25 cellular contexts compared by ENCODE assay signal in genomic region chr17:60594747-60595146, GRCh38. TPM values are rescaled to one million over a fixed set of nuclear protein-coding genes. Genes with fewer than 3 reads are reported as not detected.
DNase-seq lines count a peak whose midpoint lies in the region; ATAC-seq and TF ChIP-seq lines count a peak whose summit lies in the region.
"Had no signal": no experiment of that assay in that cellular context is flagged by ENCODE, and none has a peak within 500 bp of the region (broad histone marks: within the 10 kb centered on the region; RNA-seq: fewer than 3 reads in every experiment).

No MANE protein-coding gene starts in this region.

- peaks cover 6% of the 10 kb centered on the region for H3K27me3 Mint-ChIP-seq in glutamatergic neuron (ENCODE audit: unreplicated experiment)
- peaks cover 9% of the 10 kb centered on the region for H3K27me3 Mint-ChIP-seq in activated T-helper 1 cell treated with anti-CD3 and anti-CD28 coated beads, Interleukin-12 subunit alpha, Interleukin-12 subunit beta, Interleukin-2, Interleukin-4 antibody, amounts not matched to agents 30 ng/mL and 10 ng/mL and 1 ng/mL, durations not matched to agents 14 hours and 24 hours and 36 hours (ENCODE audit: insufficient read depth)
- H3K27me3 Mint-ChIP-seq: effector memory CD8-positive, alpha-beta T cell; natural killer cell treated with Interleukin-12 subunit alpha and Interleukin-12 subunit beta and Interleukin-15 and Interleukin-18, amount 100 ng/mL, for 72 hours had no signal

- no peaks in the 10 kb centered on the region for H3K36me3 Mint-ChIP-seq in glutamatergic neuron (ENCODE audit: unreplicated experiment)
- H3K36me3 Mint-ChIP-seq in activated T-helper 1 cell treated with anti-CD3 and anti-CD28 coated beads, Interleukin-12 subunit alpha, Interleukin-12 subunit beta, Interleukin-2, Interleukin-4 antibody, amounts not matched to agents 30 ng/mL and 10 ng/mL and 1 ng/mL, durations not matched to agents 14 hours and 24 hours and 36 hours (ENCODE audit: low read depth) = no peaks in the 10 kb centered on the region
- H3K36me3 Mint-ChIP-seq in activated naive CD4-positive, alpha-beta T cell treated with anti-CD3 and anti-CD28 coated beads, Interleukin-2, amount 50 U/mL, for 72 hours = peaks cover 1 to 3% of the 10 kb centered on the region in 2 donors
- H3K36me3 Mint-ChIP-seq: natural killer cell treated with Interleukin-12 subunit alpha and Interleukin-12 subunit beta and Interleukin-15 and Interleukin-18, amount 100 ng/mL, for 72 hours had no signal

- peak overlapping the region; percentile 78 for H3K27ac Mint-ChIP-seq in glutamatergic neuron (ENCODE audit: unreplicated experiment)
- H3K27ac Mint-ChIP-seq in activated T-helper 1 cell treated with anti-CD3 and anti-CD28 coated beads, Interleukin-12 subunit alpha, Interleukin-12 subunit beta, Interleukin-2, Interleukin-4 antibody, amounts not matched to agents 30 ng/mL and 10 ng/mL and 1 ng/mL, durations not matched to agents 14 hours and 24 hours and 36 hours = no peak overlapping the region
- no peak overlapping the region for H3K27ac Mint-ChIP-seq in activated naive CD4-positive, alpha-beta T cell treated with anti-CD3 and anti-CD28 coated beads, Interleukin-2, amount 50 U/mL, for 72 hours
- H3K27ac Mint-ChIP-seq: effector memory CD8-positive, alpha-beta T cell; natural killer cell treated with Interleukin-12 subunit alpha and Interleukin-12 subunit beta and Interleukin-15 and Interleukin-18, amount 100 ng/mL, for 72 hours; stimulated activated naive CD8-positive, alpha-beta T cell treated with anti-CD3 and anti-CD28 coated beads, Interleukin-15, amount 100 ng/mL, for 72 hours had no signal

- H3K9me3 Mint-ChIP-seq in glutamatergic neuron (ENCODE audit: unreplicated experiment) = peaks cover 4% of the 10 kb centered on the region
- H3K9me3 Mint-ChIP-seq in activated T-helper 1 cell treated with anti-CD3 and anti-CD28 coated beads, Interleukin-12 subunit alpha, Interleukin-12 subunit beta, Interleukin-2, Interleukin-4 antibody, amounts not matched to agents 30 ng/mL and 10 ng/mL and 1 ng/mL, durations not matched to agents 14 hours and 24 hours and 36 hours = no peaks in the 10 kb centered on the region
- H3K9me3 Mint-ChIP-seq in activated naive CD4-positive, alpha-beta T cell treated with anti-CD3 and anti-CD28 coated beads, Interleukin-2, amount 50 U/mL, for 72 hours = no peaks in the 10 kb centered on the region
- H3K9me3 Mint-ChIP-seq: effector memory CD8-positive, alpha-beta T cell; natural killer cell treated with Interleukin-12 subunit alpha and Interleukin-12 subunit beta and Interleukin-15 and Interleukin-18, amount 100 ng/mL, for 72 hours; stimulated activated naive CD8-positive, alpha-beta T cell treated with anti-CD3 and anti-CD28 coated beads, Interleukin-15, amount 100 ng/mL, for 72 hours had no signal

- no peak for ATAC-seq in GM21825 (IDR thresholded peaks at IDR 0.05; ENCODE audit: unreplicated experiment)
- ATAC-seq in activated naive CD4-positive, alpha-beta T cell treated with anti-CD3 and anti-CD28 coated beads, Interleukin-2, amount 50 U/mL, for 72 hours = no peak
- ATAC-seq: A549; activated CD4-positive, CD25-positive, alpha-beta regulatory T cell treated with anti-CD3 and anti-CD28 coated beads, Interleukin-2, amount 50 U/mL, for 24 hours; effector memory CD8-positive, alpha-beta T cell; left colon; mucosa of descending colon; natural killer cell treated with Interleukin-12 subunit alpha and Interleukin-12 subunit beta and Interleukin-15 and Interleukin-18, amount 100 ng/mL, for 72 hours; right lobe of liver; Right ventricle myocardium inferior; stimulated activated naive CD8-positive, alpha-beta T cell treated with anti-CD3 and anti-CD28 coated beads, Interleukin-15, amount 100 ng/mL, for 72 hours had no signal

- no peak for TF ChIP-seq CTCF in glutamatergic neuron (IDR thresholded peaks at IDR 0.05; ENCODE audit: partially characterized antibody, unreplicated experiment)

- H3K4me3 Mint-ChIP-seq in glutamatergic neuron (ENCODE audit: unreplicated experiment) = no peak overlapping the region
- no peak overlapping the region for H3K4me3 Mint-ChIP-seq in activated T-helper 1 cell treated with anti-CD3 and anti-CD28 coated beads, Interleukin-12 subunit alpha, Interleukin-12 subunit beta, Interleukin-2, Interleukin-4 antibody, amounts not matched to agents 30 ng/mL and 10 ng/mL and 1 ng/mL, durations not matched to agents 14 hours and 24 hours and 36 hours
- H3K4me3 Mint-ChIP-seq: effector memory CD8-positive, alpha-beta T cell; natural killer cell treated with Interleukin-12 subunit alpha and Interleukin-12 subunit beta and Interleukin-15 and Interleukin-18, amount 100 ng/mL, for 72 hours; stimulated activated naive CD8-positive, alpha-beta T cell treated with anti-CD3 and anti-CD28 coated beads, Interleukin-15, amount 100 ng/mL, for 72 hours had no signal

- DNase-seq in NCI-H2196 (lab: John Stamatoyannopoulos, UW; ENCODE audit: unreplicated experiment) = peak; percentile 13
- DNase-seq in NCI-H2196 treated with DMSO at 0.1 percent for 48 hours (lab: John Stamatoyannopoulos, UW; ENCODE audit: unreplicated experiment) = no peak
- peak; percentile 64 for DNase-seq in NCI-H1436 treated with DMSO at 0.1 percent for 48 hours (lab: John Stamatoyannopoulos, UW)
- DNase-seq in NCI-H2171 (lab: John Stamatoyannopoulos, UW) = peak; percentile 83
- no peak for DNase-seq in glutamatergic neuron
- no peak for DNase-seq in activated T-helper 1 cell treated with anti-CD3 and anti-CD28 coated beads, Interleukin-12 subunit alpha, Interleukin-12 subunit beta, Interleukin-2, Interleukin-4 antibody, amounts not matched to agents 30 ng/mL and 10 ng/mL and 1 ng/mL, durations not matched to agents 14 hours and 24 hours and 36 hours (ENCODE audit: low spot score)
- no peak for DNase-seq in activated naive CD4-positive, alpha-beta T cell treated with anti-CD3 and anti-CD28 coated beads, Interleukin-2, amount 50 U/mL, for 72 hours (ENCODE audit: low spot score in 2 of 2)
- DNase-seq: activated CD4-positive, alpha-beta T cell treated with anti-CD3 and anti-CD28 coated beads, Interleukin-2, amount 50 U/mL, for 4 hours; activated T-cell treated with anti-CD3 and anti-CD28 coated beads, Interleukin-2, amount 50 U/mL, for 48 hours; central memory CD4-positive, alpha-beta T cell; effector memory CD8-positive, alpha-beta T cell; left colon; MG63; mucosa of descending colon; NCI-H345; occipital lobe; right lobe of liver; stimulated activated CD4-positive, alpha-beta T cell treated with anti-CD3 and anti-CD28 coated beads, Interleukin-12 subunit alpha, Interleukin-12 subunit beta, amount 100 ng/mL, for 4 hours; stimulated activated CD4-positive, alpha-beta T cell treated with anti-CD3 and anti-CD28 coated beads, Interleukin-2, amount 100 ng/mL, for 48 hours; stimulated activated naive CD8-positive, alpha-beta T cell treated with anti-CD3 and anti-CD28 coated beads, Interleukin-15, amount 100 ng/mL, for 72 hours had no signal

- H3K4me1 Mint-ChIP-seq in glutamatergic neuron (ENCODE audit: low read depth, unreplicated experiment) = peaks cover 17% of the 10 kb centered on the region
- peaks cover 14% of the 10 kb centered on the region for H3K4me1 Mint-ChIP-seq in activated T-helper 1 cell treated with anti-CD3 and anti-CD28 coated beads, Interleukin-12 subunit alpha, Interleukin-12 subunit beta, Interleukin-2, Interleukin-4 antibody, amounts not matched to agents 30 ng/mL and 10 ng/mL and 1 ng/mL, durations not matched to agents 14 hours and 24 hours and 36 hours (ENCODE audit: low read depth)

- intact Hi-C loops in activated T-helper 1 cell treated with anti-CD3 and anti-CD28 coated beads, Interleukin-12 subunit alpha, Interleukin-12 subunit beta, Interleukin-2, Interleukin-4 antibody, amounts not matched to agents 30 ng/mL and 10 ng/mL and 1 ng/mL, durations not matched to agents 14 hours and 24 hours and 36 hours (cut with micrococcal nuclease) = loop anchor here (5.0 kb wide), 1 partner anchor 632 kb away; the partner anchor contains the start of gene RNFT1

RNA-seq across cellular contexts. Expression of gene PPM1D, which starts 5.2 kb away (rescaled TPM):
- total RNA-seq in glutamatergic neuron (ENCODE audit: unreplicated experiment) = 19.3 TPM
- 18.6 and 19.7 TPM in 2 replicates for total RNA-seq in activated T-helper 1 cell treated with anti-CD3 and anti-CD28 coated beads, Interleukin-12 subunit alpha, Interleukin-12 subunit beta, Interleukin-2, Interleukin-4 antibody, amounts not matched to agents 30 ng/mL and 10 ng/mL and 1 ng/mL, durations not matched to agents 14 hours and 24 hours and 36 hours
- total RNA-seq in activated naive CD4-positive, alpha-beta T cell treated with anti-CD3 and anti-CD28 coated beads, Interleukin-2, amount 50 U/mL, for 72 hours = 10 to 100 TPM; 10.7 to 24.6 TPM

Comparison
In these comparisons a context has a peak if more than half of its experiments do, and no peak if none do; other contexts are left out.
1. DNase-seq: peak in NCI-H2196 (single experiment), NCI-H1436 treated with DMSO at 0.1 percent for 48 hours (single experiment) and NCI-H2171 (single experiment); none in NCI-H2196 treated with DMSO at 0.1 percent for 48 hours (single experiment), glutamatergic neuron (single experiment), activated T-helper 1 cell treated with anti-CD3 and anti-CD28 coated beads, Interleukin-12 subunit alpha, Interleukin-12 subunit beta, Interleukin-2, Interleukin-4 antibody, amounts not matched to agents 30 ng/mL and 10 ng/mL and 1 ng/mL, durations not matched to agents 14 hours and 24 hours and 36 hours (single experiment) and activated naive CD4-positive, alpha-beta T cell treated with anti-CD3 and anti-CD28 coated beads, Interleukin-2, amount 50 U/mL, for 72 hours (0 of 2).